8 cellular contexts compared by ENCODE assay signal in genomic region chrX:118974088-118974907, GRCh38. TPM values are rescaled to one million over a fixed set of nuclear protein-coding genes. Genes with fewer than 3 reads are reported as not detected.
DNase-seq lines count a peak whose midpoint lies in the region; ATAC-seq lines count a peak whose summit lies in the region.

Gene LONRF3, plus strand, starts transcription at chrX:118974618. Its CDS starts 163 bp downstream, at chrX:118974781.

- H3K36me3 ChIP-seq in GM23248 (ENCODE audit: low read depth) (no peaks in the 10 kb centered on the region), NT2/D1 (ENCODE audit: insufficient read depth, insufficient read length, low read length) (no peaks in the 10 kb centered on the region)
- no peaks in the 10 kb centered on the region for H3K36me3 ChIP-seq in naive thymus-derived CD4-positive, alpha-beta T cell (ENCODE audit: control insufficient read depth in 2 of 3, insufficient read depth in 3 of 3, low read length in 3 of 3)

- WGBS in GM23248 (ENCODE audit: low coverage in 1 of 2, low lambda C conversion rate in 2 of 2, missing lambda C conversion rate in 2 of 2), 2 experiments = 0 to 1% methylated on average over 16 to 32 of the region's 45 CpGs

- no peaks in the 10 kb centered on the region for H3K9me3 ChIP-seq in GM23248 (ENCODE audit: low read depth)
- no peaks in the 10 kb centered on the region for H3K9me3 ChIP-seq in NT2/D1 (ENCODE audit: insufficient read depth, low read length)
- H3K9me3 ChIP-seq in naive thymus-derived CD4-positive, alpha-beta T cell (ENCODE audit: control insufficient read depth in 2 of 3, low read length in 3 of 3) = no peaks in the 10 kb centered on the region

- H3K27ac ChIP-seq in GM23248 = no peak within 1 kb of the TSS
- peak within 1 kb of the TSS; percentile 74 for H3K27ac ChIP-seq in naive thymus-derived CD4-positive, alpha-beta T cell (ENCODE audit: low read depth, low read length)

- intact Hi-C loops in activated T-helper 1 cell treated with anti-CD3 and anti-CD28 coated beads, Interleukin-12 subunit alpha, Interleukin-12 subunit beta, Interleukin-2, Interleukin-4 antibody, amounts not matched to agents 30 ng/mL and 10 ng/mL and 1 ng/mL, durations not matched to agents 14 hours and 24 hours and 36 hours (cut with micrococcal nuclease) = loop anchor here (2.0 kb wide), 1 partner anchor 263 kb away; the partner anchor contains the start of gene PGRMC1
- intact Hi-C loops in naive thymus-derived CD4-positive, alpha-beta T cell (cut with micrococcal nuclease) = loop anchor here in 1 of 2 donors (2.0 to 10.0 kb wide), 4 partner anchors 129 to 629 kb away; partner anchors contain the start of genes PGRMC1, SLC25A5 and WDR44

- no peaks in the 10 kb centered on the region for H3K4me1 ChIP-seq in GM23248 (ENCODE audit: insufficient read depth)
- peaks cover 16% of the 10 kb centered on the region for H3K4me1 ChIP-seq in NT2/D1 (ENCODE audit: insufficient read depth, insufficient read length)
- peaks cover 0 to 3% of the 10 kb centered on the region in 2 donors for H3K4me1 ChIP-seq in naive thymus-derived CD4-positive, alpha-beta T cell (ENCODE audit: control insufficient read depth in 2 of 2, insufficient read depth in 2 of 2, low read length in 2 of 2)

- no peaks in the 10 kb centered on the region for H3K9me3 Mint-ChIP-seq in activated T-helper 1 cell treated with anti-CD3 and anti-CD28 coated beads, Interleukin-12 subunit alpha, Interleukin-12 subunit beta, Interleukin-2, Interleukin-4 antibody, amounts not matched to agents 30 ng/mL and 10 ng/mL and 1 ng/mL, durations not matched to agents 14 hours and 24 hours and 36 hours
- H3K9me3 Mint-ChIP-seq in naive thymus-derived CD4-positive, alpha-beta T cell = peaks cover 0 to 3% (median 0%) of the 10 kb centered on the region in 11 donors

- in situ Hi-C loops in GM23248 (cut with MboI) = no loop called here

- H3K9ac ChIP-seq in GM23248 (no peak within 1 kb of the TSS), NT2/D1 (ENCODE audit: insufficient read length, low read depth) (no peak within 1 kb of the TSS)

- ATAC-seq in naive thymus-derived CD4-positive, alpha-beta T cell = peak; percentile 65
- no peak for ATAC-seq in GM19463 (IDR thresholded peaks at IDR 0.05; ENCODE audit: unreplicated experiment)
- no peak for ATAC-seq in HG03139 (IDR thresholded peaks at IDR 0.05; ENCODE audit: unreplicated experiment)

- peaks cover 13% of the 10 kb centered on the region for H3K4me1 Mint-ChIP-seq in activated T-helper 1 cell treated with anti-CD3 and anti-CD28 coated beads, Interleukin-12 subunit alpha, Interleukin-12 subunit beta, Interleukin-2, Interleukin-4 antibody, amounts not matched to agents 30 ng/mL and 10 ng/mL and 1 ng/mL, durations not matched to agents 14 hours and 24 hours and 36 hours (ENCODE audit: low read depth)
- peaks cover 0 to 24% (median 17%) of the 10 kb centered on the region in 7 donors for H3K4me1 Mint-ChIP-seq in naive thymus-derived CD4-positive, alpha-beta T cell

- H2AFZ ChIP-seq in GM23248 = peak within 1 kb of the TSS; percentile 66

- peak within 1 kb of the TSS; percentile 32 for H3K4me3 ChIP-seq in GM23248
- H3K4me3 ChIP-seq in NT2/D1 (ENCODE audit: insufficient read length, low read depth) = peak within 1 kb of the TSS; percentile 36
- H3K4me3 ChIP-seq in naive thymus-derived CD4-positive, alpha-beta T cell (ENCODE audit: low read length) = peak within 1 kb of the TSS; percentile 64

- peaks cover 23% of the 10 kb centered on the region for H3K27me3 Mint-ChIP-seq in activated T-helper 1 cell treated with anti-CD3 and anti-CD28 coated beads, Interleukin-12 subunit alpha, Interleukin-12 subunit beta, Interleukin-2, Interleukin-4 antibody, amounts not matched to agents 30 ng/mL and 10 ng/mL and 1 ng/mL, durations not matched to agents 14 hours and 24 hours and 36 hours (ENCODE audit: insufficient read depth)
- H3K27me3 Mint-ChIP-seq in naive thymus-derived CD4-positive, alpha-beta T cell = peaks cover 0 to 57% (median 5%) of the 10 kb centered on the region in 5 donors

- H4K20me1 ChIP-seq in GM23248 (ENCODE audit: insufficient read depth) = no peaks in the 10 kb centered on the region

- peak within 1 kb of the TSS; percentile 88 for H3K4me3 Mint-ChIP-seq in activated T-helper 1 cell treated with anti-CD3 and anti-CD28 coated beads, Interleukin-12 subunit alpha, Interleukin-12 subunit beta, Interleukin-2, Interleukin-4 antibody, amounts not matched to agents 30 ng/mL and 10 ng/mL and 1 ng/mL, durations not matched to agents 14 hours and 24 hours and 36 hours
- peak within 1 kb of the TSS; percentile 86 to 100 (median 92) for H3K4me3 Mint-ChIP-seq in naive thymus-derived CD4-positive, alpha-beta T cell

- CTCF ChIA-PET in naive thymus-derived CD4-positive, alpha-beta T cell (lab: Charles Lee) = interaction anchor here (0.5 to 1.6 kb wide), 4 partner anchors 8 to 31 kb away, joined by 3 to 8 read pairs (median 3); no protein-coding TSS in a partner anchor

- H3K4me2 ChIP-seq in GM23248 (ENCODE audit: unreplicated experiment) = peak within 1 kb of the TSS; percentile 85

- no peaks in the 10 kb centered on the region for H3K9me2 ChIP-seq in GM23248 (ENCODE audit: insufficient read depth)

- peak within 1 kb of the TSS; percentile 96 for H3K27ac Mint-ChIP-seq in activated T-helper 1 cell treated with anti-CD3 and anti-CD28 coated beads, Interleukin-12 subunit alpha, Interleukin-12 subunit beta, Interleukin-2, Interleukin-4 antibody, amounts not matched to agents 30 ng/mL and 10 ng/mL and 1 ng/mL, durations not matched to agents 14 hours and 24 hours and 36 hours
- peak within 1 kb of the TSS; percentile 38 to 94 (median 90) for H3K27ac Mint-ChIP-seq in naive thymus-derived CD4-positive, alpha-beta T cell

- POLR2A ChIA-PET in naive thymus-derived CD4-positive, alpha-beta T cell (lab: Charles Lee) = interaction anchor here (0.9 to 5.0 kb wide), 5 partner anchors 9 to 151 kb away, joined by 3 to 48 read pairs (median 9); partner anchors contain the start of gene ZCCHC12

- H3F3A ChIP-seq in GM23248 (ENCODE audit: insufficient read depth) = no peaks in the 10 kb centered on the region

- H3K36me3 Mint-ChIP-seq in activated T-helper 1 cell treated with anti-CD3 and anti-CD28 coated beads, Interleukin-12 subunit alpha, Interleukin-12 subunit beta, Interleukin-2, Interleukin-4 antibody, amounts not matched to agents 30 ng/mL and 10 ng/mL and 1 ng/mL, durations not matched to agents 14 hours and 24 hours and 36 hours (ENCODE audit: low read depth) = no peaks in the 10 kb centered on the region
- no peaks in the 10 kb centered on the region for H3K36me3 Mint-ChIP-seq in naive thymus-derived CD4-positive, alpha-beta T cell

- H3K79me2 ChIP-seq in GM23248 (ENCODE audit: insufficient read depth) = no peaks in the 10 kb centered on the region

- peaks cover 10% of the 10 kb centered on the region for H3K27me3 ChIP-seq in GM23248 (replicated peaks; ENCODE audit: insufficient read depth)
- peaks cover 97% of the 10 kb centered on the region for H3K27me3 ChIP-seq in NT2/D1 (ENCODE audit: insufficient read depth, insufficient read length)
- no peaks in the 10 kb centered on the region for H3K27me3 ChIP-seq in naive thymus-derived CD4-positive, alpha-beta T cell (ENCODE audit: control insufficient read depth in 2 of 2, insufficient read depth in 2 of 2, low read length in 2 of 2)

- peak; percentile 70 for DNase-seq in GM23248
- DNase-seq in NT2/D1 (ENCODE audit: low read depth, low spot score) = no peak
- DNase-seq in activated T-helper 1 cell treated with anti-CD3 and anti-CD28 coated beads, Interleukin-12 subunit alpha, Interleukin-12 subunit beta, Interleukin-2, Interleukin-4 antibody, amounts not matched to agents 30 ng/mL and 10 ng/mL and 1 ng/mL, durations not matched to agents 14 hours and 24 hours and 36 hours (ENCODE audit: low spot score) = peak; percentile 8
- peak; percentile 29 for DNase-seq in fibroblast of gingiva (ENCODE audit: low read depth)
- peak; percentile 26 to 71 (median 56) for DNase-seq in naive thymus-derived CD4-positive, alpha-beta T cell
- peak; percentile 54 to 63 (median 62) for DNase-seq in stimulated activated naive CD4-positive, alpha-beta T cell (lab: John Stamatoyannopoulos, UW)

RNA-seq across cellular contexts. Expression of gene LONRF3, which starts in this region (rescaled TPM):
- total RNA-seq in GM23248 (2014; rRNA removed; shearing (Covaris generic)) = 0.54 TPM in 1 of 2 replicates, not detected in the other
- polyA plus RNA-seq in GM23248 (2016; fragmentation: Nextera tagmentation; extraction: Ambion mirVana) = not detected in 2 replicates
- 0.52 and 0.71 TPM in 2 replicates for total RNA-seq in activated T-helper 1 cell treated with anti-CD3 and anti-CD28 coated beads, Interleukin-12 subunit alpha, Interleukin-12 subunit beta, Interleukin-2, Interleukin-4 antibody, amounts not matched to agents 30 ng/mL and 10 ng/mL and 1 ng/mL, durations not matched to agents 14 hours and 24 hours and 36 hours
- 10 to 100 TPM in 4 of 5 experiments, under 1 TPM in 1; 0.07 to 17.8 (median 11.5) TPM for total RNA-seq in naive thymus-derived CD4-positive, alpha-beta T cell
- polyA plus RNA-seq in naive thymus-derived CD4-positive, alpha-beta T cell = 1 to 10 TPM in 1 of 2 donors, under 1 TPM in 1; 0.89 to 3.8 TPM

Comparison
In these comparisons a context has a peak if more than half of its experiments do, and no peak if none do; other contexts are left out.
1. Peak in DNase-seq, H3K4me3 ChIP-seq and H3K4me2 ChIP-seq in GM23248; RNA of the gene not detected or under 1 TPM.
2. Peak in DNase-seq in activated T-helper 1 cell treated with anti-CD3 and anti-CD28 coated beads, Interleukin-12 subunit alpha, Interleukin-12 subunit beta, Interleukin-2, Interleukin-4 antibody, amounts not matched to agents 30 ng/mL and 10 ng/mL and 1 ng/mL, durations not matched to agents 14 hours and 24 hours and 36 hours; RNA of the gene not detected or under 1 TPM.